In genomic region chr11:75768909-75769771, GRCh38 we compare ENCODE assay signal across 7 cellular contexts. TPM values are rescaled to one million over a fixed set of nuclear protein-coding genes. Genes with fewer than 3 reads are reported as not detected.
DNase-seq lines count a peak whose midpoint lies in the region; ATAC-seq and TF ChIP-seq lines count a peak whose summit lies in the region.

No MANE protein-coding gene starts in this region.

- no peak overlapping the region for H3K9ac ChIP-seq in skeletal muscle satellite cell (ENCODE audit: low read depth, low read length)

- intact Hi-C loops in heart right ventricle (cut with DNase I) = loop anchor here in 6 of 10 donors (1.0 to 10.0 kb wide), 4 partner anchors 54 to 224 kb away; partner anchors contain the start of gene MOGAT2 (in 2 of the 6)

- ATAC-seq in heart right ventricle = peak in 5 of 8 donors; percentile 2 to 6 (median 4)

- in situ Hi-C loops in G401 (cut with HindIII; ENCODE audit: low sequenced_read_pairs) = no loop called here

- H3K27me3 ChIP-seq in H7 (ENCODE audit: control insufficient read depth, insufficient read depth, low read length) (peaks cover 43% of the 10 kb centered on the region), heart right ventricle (peaks cover 0 to 30% (median 22%) of the 10 kb centered on the region in 7 donors), skeletal muscle satellite cell (ENCODE audit: control insufficient read depth, insufficient read depth, low read length) (peaks cover 83% of the 10 kb centered on the region)

- no peak for TF ChIP-seq POLR2A in erythroblast (IDR thresholded peaks at IDR 0.05; ENCODE audit: low read length)

- H3K9me3 ChIP-seq in heart right ventricle (no peaks in the 10 kb centered on the region), skeletal muscle satellite cell (replicated peaks; ENCODE audit: low read length) (no peaks in the 10 kb centered on the region)

- no peak for TF ChIP-seq CTCF in VCaP (conservative IDR thresholded peaks at IDR 0.05)
- no peak for TF ChIP-seq CTCF in heart right ventricle (IDR thresholded peaks at IDR 0.05)

- DNase-seq in H7 (peak; percentile 72), heart right ventricle (no peak), erythroblast (lab: John Stamatoyannopoulos, UW) (no peak), NCI-H510A treated with DMSO at 0.1 percent for 48 hours (lab: John Stamatoyannopoulos, UW) (no peak), G401 (ENCODE audit: low spot score) (no peak)

- peak overlapping the region; percentile 44 for H3K4me3 ChIP-seq in H7 (ENCODE audit: insufficient read depth, low read depth, low read length)
- peak overlapping the region; percentile 33 to 68 (median 55) for H3K4me3 ChIP-seq in heart right ventricle
- peak overlapping the region; percentile 64 for H3K4me3 ChIP-seq in skeletal muscle satellite cell (ENCODE audit: low read length)

- H3K4me1 ChIP-seq in heart right ventricle (peaks cover 7 to 59% (median 16%) of the 10 kb centered on the region in 9 donors), skeletal muscle satellite cell (ENCODE audit: control insufficient read depth, insufficient read depth, low read length) (peaks cover 12% of the 10 kb centered on the region)

- H3K4me2 ChIP-seq in skeletal muscle satellite cell (ENCODE audit: low read length) = peak overlapping the region; percentile 91

- no peaks in the 10 kb centered on the region for H3K36me3 ChIP-seq in H7 (replicated peaks; ENCODE audit: control insufficient read depth, insufficient read depth, low read length)
- no peaks in the 10 kb centered on the region for H3K36me3 ChIP-seq in heart right ventricle
- H3K36me3 ChIP-seq in skeletal muscle satellite cell (ENCODE audit: insufficient read depth, low read length) = no peaks in the 10 kb centered on the region

- peak overlapping the region; percentile 85 for H3K27ac ChIP-seq in VCaP
- peak overlapping the region in 7 of 10 donors; percentile 23 to 87 (median 62) for H3K27ac ChIP-seq in heart right ventricle

- WGBS in heart right ventricle, 2 donors = 10 to 17% methylated on average over 45 to 46 of the region's 46 CpGs

RNA-seq across cellular contexts. Expression of gene DGAT2, which starts 0.6 kb away (rescaled TPM):
- total RNA-seq in H7 (2014; rRNA removed; shearing (Covaris generic)) = 1.1 and 1.3 TPM in 2 replicates
- total RNA-seq in heart right ventricle = 10 to 100 TPM in 5 of 10 donors, 1 to 10 TPM in 5; 6.2 to 24.4 (median 10.3) TPM
- polyA plus RNA-seq in heart right ventricle = 10 to 100 TPM in 1 of 2 donors, 1 to 10 TPM in 1; 9.2 to 17.2 TPM
- total RNA-seq in skeletal muscle satellite cell (2012; rRNA removed) = 9.9 and 20.8 TPM in 2 replicates
- total RNA-seq in G401 (2014; rRNA removed; shearing (Covaris generic)) = 94.6 and 105 TPM in 2 replicates

RNA-seq across cellular contexts. Expression of gene UVRAG, which starts 45.9 kb away (rescaled TPM):
- 16.4 and 21.9 TPM in 2 replicates for total RNA-seq in H7 (2014; rRNA removed; shearing (Covaris generic))
- total RNA-seq in heart right ventricle = 10 to 100 TPM; 12.2 to 18.3 (median 14.7) TPM
- polyA plus RNA-seq in heart right ventricle = 1 to 10 TPM; 5.0 to 7.8 TPM
- total RNA-seq in skeletal muscle satellite cell (2012; rRNA removed) = 14.4 and 18.0 TPM in 2 replicates
- 10.1 and 12.3 TPM in 2 replicates for total RNA-seq in G401 (2014; rRNA removed; shearing (Covaris generic))

RNA-seq across cellular contexts. Expression of gene MOGAT2, which starts 51.5 kb away (rescaled TPM):
- not detected in 2 replicates for total RNA-seq in H7 (2014; rRNA removed; shearing (Covaris generic))
- total RNA-seq in heart right ventricle = under 1 TPM in 4 of 10 donors, not detected in 6; 0.13 to 0.35 (median 0.20) TPM
- polyA plus RNA-seq in heart right ventricle = not detected
- not detected in 2 replicates for total RNA-seq in skeletal muscle satellite cell (2012; rRNA removed)
- total RNA-seq in G401 (2014; rRNA removed; shearing (Covaris generic)) = not detected in 2 replicates
